ENCODE assay signal across 14 cellular contexts in the genomic region with DNA sequence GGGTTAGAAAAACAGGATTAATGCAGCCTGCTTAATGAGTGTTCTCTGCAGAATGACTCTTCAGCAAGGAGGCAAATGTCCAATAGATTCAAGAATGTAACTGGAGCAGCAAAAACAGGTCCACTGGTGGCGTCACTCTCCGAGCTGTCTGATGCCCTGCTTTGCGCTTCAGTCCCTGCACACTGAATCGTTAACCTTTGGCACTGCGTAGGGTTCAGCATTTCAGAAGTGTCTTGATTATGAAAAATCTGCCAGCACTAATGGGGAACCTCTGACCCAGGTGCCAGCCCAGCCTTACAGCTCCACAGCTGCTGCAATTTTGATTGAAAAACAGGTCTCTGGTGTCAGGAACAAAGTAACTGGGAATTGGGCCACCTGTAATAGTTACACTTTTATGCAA.
"Had no signal": no experiment of that assay in that cellular context is flagged by ENCODE, and none has a peak within 500 bp of the region (broad histone marks: within the 10 kb centered on the region; RNA-seq: fewer than 3 reads in every experiment).

No MANE protein-coding gene starts in this region.

- ATAC-seq: left lung; naive thymus-derived CD8-positive, alpha-beta T cell had no signal

- H3K4me3 ChIP-seq: left lung, sigmoid colon, stomach, thoracic aorta had no signal

- FAIRE-seq: frontal cortex had no signal

- H3K9me3 ChIP-seq: sigmoid colon, stomach had no signal

- H3K27ac ChIP-seq: epithelial cell of prostate, left lung, sigmoid colon, stomach, thoracic aorta had no signal

- DNase-seq: activated CD4-positive, CD25-positive, alpha-beta regulatory T cell treated with anti-CD3 and anti-CD28 coated beads, Interleukin-2, amount 50 U/mL, for 72 hours; activated naive CD4-positive, alpha-beta T cell; activated naive CD8-positive, alpha-beta T cell treated with anti-CD3 and anti-CD28 coated beads, Interleukin-2, amount 10 ng/mL, durations not matched to agents 7 days and 5 days; cerebellar nuclear complex; effector CD8-positive, alpha-beta T cell; left lung; naive thymus-derived CD8-positive, alpha-beta T cell; occipital lobe; sigmoid colon; stimulated activated CD4-positive, alpha-beta T cell treated with anti-CD3 and anti-CD28 coated beads, Interleukin-2, amount 100 ng/mL, for 24 hours; stomach had no signal

- H3K4me1 ChIP-seq: left lung, sigmoid colon had no signal

- H3K36me3 ChIP-seq: left lung, sigmoid colon, stomach, thoracic aorta had no signal

- H3K27me3 ChIP-seq: left lung, sigmoid colon, stomach had no signal
